Comparison of ENCODE assay signal across 15 cellular contexts in genomic region chr14:105889666-105890473, GRCh38.
DNase-seq lines count a peak whose midpoint lies in the region; ATAC-seq, FAIRE-seq and TF ChIP-seq lines count a peak whose summit lies in the region.
"Had no signal": no experiment of that assay in that cellular context is flagged by ENCODE, and none has a peak within 500 bp of the region (broad histone marks: within the 10 kb centered on the region; RNA-seq: fewer than 3 reads in every experiment).

No MANE protein-coding gene starts in this region.

- TF ChIP-seq RAD21 in GM12878 (IDR thresholded peaks at IDR 0.05; ENCODE audit: insufficient read depth, low read depth, low read length): no peak

- no peak for TF ChIP-seq CTCF in GM12878 (IDR thresholded peaks at IDR 0.05 in 2 of 3, conservative IDR thresholded peaks at IDR 0.05 in 1 of 3; ENCODE audit: control insufficient read depth in 2 of 3, extremely low read depth in 1 of 3, insufficient read depth in 1 of 3, low read depth in 3 of 3, low read length in 3 of 3)

- no peak overlapping the region for H3K4me3 ChIP-seq in GM12878
- H3K4me3 ChIP-seq: esophagus squamous epithelium had no signal

- ATAC-seq in GM12878 (no peak), naive B cell (ENCODE audit: low read depth in 2 of 2) (no peak), HG03432 (IDR thresholded peaks at IDR 0.05; ENCODE audit: unreplicated experiment) (no peak), HG03159 (IDR thresholded peaks at IDR 0.05; ENCODE audit: unreplicated experiment) (no peak)
- ATAC-seq: stimulated activated naive CD8-positive, alpha-beta T cell treated with anti-CD3 and anti-CD28 coated beads, Interleukin-15, amount 100 ng/mL, for 72 hours had no signal

- no peaks in the 10 kb centered on the region for H3K27me3 ChIP-seq in GM12878 (replicated peaks in 1 of 2; ENCODE audit: control insufficient read depth in 2 of 2, insufficient read depth in 2 of 2, low read length in 1 of 2)
- H3K27me3 ChIP-seq: esophagus squamous epithelium had no signal

- FAIRE-seq in GM12878 (lab: Jason Lieb, UNC): no peak
- FAIRE-seq: HTR-8/SVneo had no signal

- POLR2A ChIA-PET in GM12878 (lab: Charles Lee): no interaction called here

- RAD21 ChIA-PET in GM12878 (lab: Charles Lee; ENCODE audit: unreplicated experiment): no interaction called here

- no peaks in the 10 kb centered on the region for H3K27me3 Mint-ChIP-seq in naive B cell

- no peak overlapping the region for H3K9ac ChIP-seq in GM12878 (ENCODE audit: control insufficient read depth, insufficient read depth, low read length)

- no peak for TF ChIP-seq EP300 in GM12878 (IDR thresholded peaks at IDR 0.05; ENCODE audit: borderline replicate concordance in 1 of 2, control insufficient read depth in 1 of 2, low read depth in 2 of 2, low read length in 2 of 2)

- in situ Hi-C loops in KBM-7 (cut with MboI; ENCODE audit: low pct_unique_long_range_greater_than_20kb, low sequenced_read_pairs): no loop called here
- in situ Hi-C loops in GM12878 (cut with MboI): no loop called here

- H3K4me2 ChIP-seq in GM12878 (ENCODE audit: control insufficient read depth, insufficient read depth): no peak overlapping the region

- H3K4me1 ChIP-seq in GM12878 (ENCODE audit: control insufficient read depth, insufficient read depth, low read length): no peaks in the 10 kb centered on the region
- H3K4me1 ChIP-seq: esophagus squamous epithelium had no signal

- BruUV-seq in GM12878 (replicated peaks; lab: Mats Ljungman, UMichigan): no TSS peak

- H3K4me1 Mint-ChIP-seq in naive B cell: no peaks in the 10 kb centered on the region
- H3K4me1 Mint-ChIP-seq: activated naive CD4-positive, alpha-beta T cell treated with anti-CD3 and anti-CD28 coated beads, Interleukin-2, amount 50 U/mL, for 24 hours had no signal

- H3K9me3 ChIP-seq in GM12878 (replicated peaks; ENCODE audit: control insufficient read depth, insufficient read depth, low read length): no peaks in the 10 kb centered on the region
- H3K9me3 ChIP-seq: esophagus squamous epithelium had no signal

- WGBS in GM12878 (ENCODE audit: insufficient coverage, insufficient replicate concordance, low lambda C conversion rate, missing lambda C conversion rate): 2% methylated on average over 8 of the region's 10 CpGs

- no peaks in the 10 kb centered on the region for H3K36me3 Mint-ChIP-seq in naive B cell
- H3K36me3 Mint-ChIP-seq: activated naive CD4-positive, alpha-beta T cell treated with anti-CD3 and anti-CD28 coated beads, Interleukin-2, amount 50 U/mL, for 24 hours had no signal

- CTCF ChIA-PET in GM12878 (lab: Yijun Ruan, JAX): no interaction called here

- H3K4me3 Mint-ChIP-seq in naive B cell: peak overlapping the region; percentile 69 to 92 (median 82)
- H3K4me3 Mint-ChIP-seq: activated naive CD4-positive, alpha-beta T cell treated with anti-CD3 and anti-CD28 coated beads, Interleukin-2, amount 50 U/mL, for 24 hours; stimulated activated naive CD8-positive, alpha-beta T cell treated with anti-CD3 and anti-CD28 coated beads, Interleukin-15, amount 100 ng/mL, for 72 hours had no signal

- TF ChIP-seq POLR2A in GM12878 (IDR thresholded peaks at IDR 0.05; ENCODE audit: low read depth, low read length): peak; percentile 38; the same call in 1 of the 2 replicates

- SMC1A ChIA-PET in GM12878 (lab: Charles Lee; ENCODE audit: uncharacterized antibody, unreplicated experiment): no interaction called here

- peak overlapping the region in 1 of 6 donors; percentile 38 for H3K27ac Mint-ChIP-seq in naive B cell
- H3K27ac Mint-ChIP-seq: activated naive CD4-positive, alpha-beta T cell treated with anti-CD3 and anti-CD28 coated beads, Interleukin-2, amount 50 U/mL, for 24 hours had no signal

- no peaks in the 10 kb centered on the region for H4K20me1 ChIP-seq in GM12878 (ENCODE audit: control insufficient read depth, insufficient read depth)

- no peaks in the 10 kb centered on the region for H3K79me2 ChIP-seq in GM12878 (ENCODE audit: control insufficient read depth, insufficient read depth, low read length)

- no peak overlapping the region for H3K27ac ChIP-seq in GM12878 (ENCODE audit: control insufficient read depth, insufficient read depth)
- H3K27ac ChIP-seq: C4-2B, esophagus squamous epithelium had no signal

- H3K9me3 Mint-ChIP-seq in naive B cell: no peaks in the 10 kb centered on the region
- H3K9me3 Mint-ChIP-seq: activated naive CD4-positive, alpha-beta T cell treated with anti-CD3 and anti-CD28 coated beads, Interleukin-2, amount 50 U/mL, for 24 hours had no signal

- peak; percentile 39 for DNase-seq in GF-D8 (lab: John Stamatoyannopoulos, UW)
- peak; percentile 89 for DNase-seq in KBM-7
- DNase-seq in GM12878 (ENCODE audit: low read depth, low spot score): no peak
- DNase-seq in naive B cell: no peak
- no peak for DNase-seq in AML-193 (lab: John Stamatoyannopoulos, UW)
- no peak for DNase-seq in DMS153 treated with DMSO at 0.1 percent for 48 hours (lab: John Stamatoyannopoulos, UW; ENCODE audit: unreplicated experiment)
- DNase-seq: esophagus squamous epithelium; NCI-H748 treated with DMSO at 0.1 percent for 48 hours; stimulated activated CD4-positive, alpha-beta T cell treated with anti-CD3 and anti-CD28 coated beads, Interleukin-4, amount 100 ng/mL, for 24 hours; stimulated activated naive CD8-positive, alpha-beta T cell treated with anti-CD3 and anti-CD28 coated beads, Interleukin-15, amount 100 ng/mL, for 72 hours had no signal

- no peak overlapping the region for H2AFZ ChIP-seq in GM12878 (ENCODE audit: control insufficient read depth, low read depth, low read length)

- H3K36me3 ChIP-seq in GM12878 (ENCODE audit: control insufficient read depth in 2 of 2, insufficient read depth in 2 of 2, low read length in 1 of 2): no peaks in the 10 kb centered on the region
- H3K36me3 ChIP-seq: esophagus squamous epithelium had no signal

- intact Hi-C loops in GM12878 (cut with micrococcal nuclease; ENCODE audit: unreplicated experiment): no loop called here

TF ChIP-seq in GM12878, 131 proteins besides CTCF, POLR2A, EP300 and RAD21:
- 0 out of 2 replicates have a peak, but pooled peaks have one; percentile 27 for TF ChIP-seq POLR2AphosphoS2 (IDR thresholded peaks at IDR 0.05; ENCODE audit: low read depth, low read length)
- no peak for TF ChIP-seq TCF7 (IDR thresholded peaks at IDR 0.05; ENCODE audit: borderline replicate concordance)
- TF ChIP-seq CEBPZ (IDR thresholded peaks at IDR 0.05; ENCODE audit: low read depth, low read length): no peak
- TF ChIP-seq HCFC1 (IDR thresholded peaks at IDR 0.05; ENCODE audit: low read length): no peak
- TF ChIP-seq SPI1 (IDR thresholded peaks at IDR 0.05; ENCODE audit: borderline replicate concordance, insufficient read depth, low read depth, low read length): no peak
- no peak for TF ChIP-seq EGR1 (IDR thresholded peaks at IDR 0.05; ENCODE audit: borderline replicate concordance in 1 of 2, low read depth in 2 of 2, low read length in 2 of 2)
- no peak for TF ChIP-seq FOXM1 (IDR thresholded peaks at IDR 0.05; ENCODE audit: low read depth, low read length)

Comparison
In these comparisons a context has a peak if more than half of its experiments do, and no peak if none do; other contexts are left out.
1. DNase-seq: peak in GF-D8 (single experiment) and KBM-7 (single experiment); none in GM12878 (single experiment), naive B cell (single experiment), AML-193 (0 of 2) and DMS153 treated with DMSO at 0.1 percent for 48 hours (single experiment).